1 cellular context compared by ENCODE assay signal in the genomic region with DNA sequence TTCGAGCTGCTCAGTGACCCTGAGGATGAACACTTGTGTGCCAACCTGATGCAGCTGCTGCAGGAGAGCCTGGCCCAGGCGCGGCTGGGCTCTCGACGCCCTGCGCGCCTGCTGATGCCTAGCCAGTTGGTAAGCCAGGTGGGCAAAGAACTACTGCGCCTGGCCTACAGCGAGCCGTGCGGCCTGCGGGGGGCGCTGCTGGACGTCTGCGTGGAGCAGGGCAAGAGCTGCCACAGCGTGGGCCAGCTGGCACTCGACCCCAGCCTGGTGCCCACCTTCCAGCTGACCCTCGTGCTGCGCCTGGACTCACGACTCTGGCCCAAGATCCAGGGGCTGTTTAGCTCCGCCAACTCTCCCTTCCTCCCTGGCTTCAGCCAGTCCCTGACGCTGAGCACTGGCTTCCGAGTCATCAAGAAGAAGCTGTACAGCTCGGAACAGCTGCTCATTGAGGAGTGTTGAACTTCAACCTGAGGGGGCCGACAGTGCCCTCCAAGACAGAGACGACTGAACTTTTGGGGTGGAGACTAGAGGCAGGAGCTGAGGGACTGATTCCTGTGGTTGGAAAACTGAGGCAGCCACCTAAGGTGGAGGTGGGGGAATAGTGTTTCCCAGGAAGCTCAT.
TF ChIP-seq lines count a peak whose summit lies in the region.

No MANE protein-coding gene starts in this region.

TF ChIP-seq in K562, 482 proteins besides CTCF, POLR2A, EP300 and RAD21 (continued from another document and continues in another):
- TF ChIP-seq, protein P1, sequence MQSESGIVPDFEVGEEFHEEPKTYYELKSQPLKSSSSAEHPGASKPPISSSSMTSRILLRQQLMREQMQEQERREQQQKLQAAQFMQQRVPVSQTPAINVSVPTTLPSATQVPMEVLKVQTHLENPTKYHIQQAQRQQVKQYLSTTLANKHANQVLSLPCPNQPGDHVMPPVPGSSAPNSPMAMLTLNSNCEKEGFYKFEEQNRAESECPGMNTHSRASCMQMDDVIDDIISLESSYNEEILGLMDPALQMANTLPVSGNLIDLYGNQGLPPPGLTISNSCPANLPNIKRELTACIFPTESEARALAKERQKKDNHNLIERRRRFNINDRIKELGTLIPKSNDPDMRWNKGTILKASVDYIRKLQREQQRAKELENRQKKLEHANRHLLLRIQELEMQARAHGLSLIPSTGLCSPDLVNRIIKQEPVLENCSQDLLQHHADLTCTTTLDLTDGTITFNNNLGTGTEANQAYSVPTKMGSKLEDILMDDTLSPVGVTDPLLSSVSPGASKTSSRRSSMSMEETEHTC (IDR thresholded peaks at IDR 0.05) = no peak
- TF ChIP-seq CREBBP (IDR thresholded peaks at IDR 0.05; ENCODE audit: low read depth, low read length) (no peak), CHD2 (IDR thresholded peaks at IDR 0.05; ENCODE audit: low read depth, low read length) (no peak), L3MBTL2 (IDR thresholded peaks at IDR 0.05) (no peak), FOXJ3 (CRISPR knock-in tag; IDR thresholded peaks at IDR 0.05) (no peak), CXXC5 (CRISPR knock-in tag; IDR thresholded peaks at IDR 0.05) (peak; percentile 56), MEF2A (IDR thresholded peaks at IDR 0.05; ENCODE audit: control insufficient read depth, low read depth, low read length) (no peak), ZNF124 (CRISPR knock-in tag; IDR thresholded peaks at IDR 0.05) (no peak), HNRNPH1 (optimal IDR thresholded peaks at IDR 0.05; ENCODE audit: low read depth, low read length) (no peak), POLR2AphosphoS5 (IDR thresholded peaks at IDR 0.05; ENCODE audit: control insufficient read depth, insufficient read depth, low read depth, low read length) (no peak), PHF20 (IDR thresholded peaks at IDR 0.05; ENCODE audit: partially characterized antibody) (no peak), FUS (optimal IDR thresholded peaks at IDR 0.05; ENCODE audit: low read depth, low read length) (no peak), PYGO2 (tag; IDR thresholded peaks at IDR 0.05) (no peak), SETDB1 (IDR thresholded peaks at IDR 0.05; ENCODE audit: low read length) (no peak), MTA2 (IDR thresholded peaks at IDR 0.05; ENCODE audit: low read depth) (no peak), ELF4 (CRISPR knock-in tag; IDR thresholded peaks at IDR 0.05) (no peak), MYC (IDR thresholded peaks at IDR 0.05; ENCODE audit: low read depth, low read length) (peak; percentile 59), MYC (CRISPR knock-in tag; IDR thresholded peaks at IDR 0.05; ENCODE audit: borderline replicate concordance, low read depth) (peak; percentile 57; the same call in 1 of the 2 replicates), BHLHE40 (IDR thresholded peaks at IDR 0.05; ENCODE audit: low read length) (no peak; the same call in 1 of the 2 replicates), DNMT1 (IDR thresholded peaks at IDR 0.05) (no peak), STAT5A (IDR thresholded peaks at IDR 0.05; ENCODE audit: borderline replicate concordance, low read length) (no peak), KDM1A (IDR thresholded peaks at IDR 0.05) (no peak), GATAD2A (IDR thresholded peaks at IDR 0.05) (no peak), GATA2 (CRISPR knock-in tag; IDR thresholded peaks at IDR 0.05) (no peak), XRCC4 (IDR thresholded peaks at IDR 0.05; ENCODE audit: extremely low read depth, insufficient read depth, insufficient read length) (no peak), DACH1 (IDR thresholded peaks at IDR 0.05; ENCODE audit: partially characterized antibody) (no peak), HNRNPLL (IDR thresholded peaks at IDR 0.05; ENCODE audit: low read depth, low read length, poor library complexity, severe bottlenecking) (no peak), NCOA4 (IDR thresholded peaks at IDR 0.05; ENCODE audit: partially characterized antibody) (no peak), MBD2 (IDR thresholded peaks at IDR 0.05; ENCODE audit: borderline replicate concordance, low read depth) (0 out of 2 replicates have a peak, but pooled peaks have one; percentile 39)
- TF ChIP-seq, protein P2, sequence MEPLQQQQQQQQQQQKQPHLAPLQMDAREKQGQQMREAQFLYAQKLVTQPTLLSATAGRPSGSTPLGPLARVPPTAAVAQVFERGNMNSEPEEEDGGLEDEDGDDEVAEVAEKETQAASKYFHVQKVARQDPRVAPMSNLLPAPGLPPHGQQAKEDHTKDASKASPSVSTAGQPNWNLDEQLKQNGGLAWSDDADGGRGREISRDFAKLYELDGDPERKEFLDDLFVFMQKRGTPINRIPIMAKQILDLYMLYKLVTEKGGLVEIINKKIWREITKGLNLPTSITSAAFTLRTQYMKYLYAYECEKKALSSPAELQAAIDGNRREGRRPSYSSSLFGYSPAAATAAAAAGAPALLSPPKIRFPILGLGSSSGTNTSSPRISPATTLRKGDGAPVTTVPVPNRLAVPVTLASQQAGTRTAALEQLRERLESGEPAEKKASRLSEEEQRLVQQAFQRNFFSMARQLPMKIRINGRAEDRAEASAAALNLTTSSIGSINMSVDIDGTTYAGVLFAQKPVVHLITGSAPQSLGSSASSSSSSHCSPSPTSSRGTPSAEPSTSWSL (CRISPR knock-in tag; IDR thresholded peaks at IDR 0.05; ENCODE audit: borderline replicate concordance) = peak; percentile 86; the same call in 1 of the 2 replicates
- TF ChIP-seq, protein P3, sequence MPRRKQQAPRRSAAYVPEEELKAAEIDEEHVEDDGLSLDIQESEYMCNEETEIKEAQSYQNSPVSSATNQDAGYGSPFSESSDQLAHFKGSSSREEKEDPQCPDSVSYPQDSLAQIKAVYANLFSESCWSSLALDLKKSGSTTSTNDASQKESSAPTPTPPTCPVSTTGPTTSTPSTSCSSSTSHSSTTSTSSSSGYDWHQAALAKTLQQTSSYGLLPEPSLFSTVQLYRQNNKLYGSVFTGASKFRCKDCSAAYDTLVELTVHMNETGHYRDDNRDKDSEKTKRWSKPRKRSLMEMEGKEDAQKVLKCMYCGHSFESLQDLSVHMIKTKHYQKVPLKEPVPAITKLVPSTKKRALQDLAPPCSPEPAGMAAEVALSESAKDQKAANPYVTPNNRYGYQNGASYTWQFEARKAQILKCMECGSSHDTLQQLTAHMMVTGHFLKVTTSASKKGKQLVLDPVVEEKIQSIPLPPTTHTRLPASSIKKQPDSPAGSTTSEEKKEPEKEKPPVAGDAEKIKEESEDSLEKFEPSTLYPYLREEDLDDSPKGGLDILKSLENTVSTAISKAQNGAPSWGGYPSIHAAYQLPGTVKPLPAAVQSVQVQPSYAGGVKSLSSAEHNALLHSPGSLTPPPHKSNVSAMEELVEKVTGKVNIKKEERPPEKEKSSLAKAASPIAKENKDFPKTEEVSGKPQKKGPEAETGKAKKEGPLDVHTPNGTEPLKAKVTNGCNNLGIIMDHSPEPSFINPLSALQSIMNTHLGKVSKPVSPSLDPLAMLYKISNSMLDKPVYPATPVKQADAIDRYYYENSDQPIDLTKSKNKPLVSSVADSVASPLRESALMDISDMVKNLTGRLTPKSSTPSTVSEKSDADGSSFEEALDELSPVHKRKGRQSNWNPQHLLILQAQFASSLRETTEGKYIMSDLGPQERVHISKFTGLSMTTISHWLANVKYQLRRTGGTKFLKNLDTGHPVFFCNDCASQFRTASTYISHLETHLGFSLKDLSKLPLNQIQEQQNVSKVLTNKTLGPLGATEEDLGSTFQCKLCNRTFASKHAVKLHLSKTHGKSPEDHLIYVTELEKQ (CRISPR knock-in tag; IDR thresholded peaks at IDR 0.05) = peak; percentile 50; the same call in 1 of the 2 replicates
- TF ChIP-seq, protein P4, sequence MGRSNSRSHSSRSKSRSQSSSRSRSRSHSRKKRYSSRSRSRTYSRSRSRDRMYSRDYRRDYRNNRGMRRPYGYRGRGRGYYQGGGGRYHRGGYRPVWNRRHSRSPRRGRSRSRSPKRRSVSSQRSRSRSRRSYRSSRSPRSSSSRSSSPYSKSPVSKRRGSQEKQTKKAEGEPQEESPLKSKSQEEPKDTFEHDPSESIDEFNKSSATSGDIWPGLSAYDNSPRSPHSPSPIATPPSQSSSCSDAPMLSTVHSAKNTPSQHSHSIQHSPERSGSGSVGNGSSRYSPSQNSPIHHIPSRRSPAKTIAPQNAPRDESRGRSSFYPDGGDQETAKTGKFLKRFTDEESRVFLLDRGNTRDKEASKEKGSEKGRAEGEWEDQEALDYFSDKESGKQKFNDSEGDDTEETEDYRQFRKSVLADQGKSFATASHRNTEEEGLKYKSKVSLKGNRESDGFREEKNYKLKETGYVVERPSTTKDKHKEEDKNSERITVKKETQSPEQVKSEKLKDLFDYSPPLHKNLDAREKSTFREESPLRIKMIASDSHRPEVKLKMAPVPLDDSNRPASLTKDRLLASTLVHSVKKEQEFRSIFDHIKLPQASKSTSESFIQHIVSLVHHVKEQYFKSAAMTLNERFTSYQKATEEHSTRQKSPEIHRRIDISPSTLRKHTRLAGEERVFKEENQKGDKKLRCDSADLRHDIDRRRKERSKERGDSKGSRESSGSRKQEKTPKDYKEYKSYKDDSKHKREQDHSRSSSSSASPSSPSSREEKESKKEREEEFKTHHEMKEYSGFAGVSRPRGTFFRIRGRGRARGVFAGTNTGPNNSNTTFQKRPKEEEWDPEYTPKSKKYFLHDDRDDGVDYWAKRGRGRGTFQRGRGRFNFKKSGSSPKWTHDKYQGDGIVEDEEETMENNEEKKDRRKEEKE (IDR thresholded peaks at IDR 0.05; ENCODE audit: borderline replicate concordance in 1 of 2, control insufficient read depth in 1 of 2, low read depth in 2 of 2, low read length in 1 of 2) = no peak
- TF ChIP-seq, protein P5, sequence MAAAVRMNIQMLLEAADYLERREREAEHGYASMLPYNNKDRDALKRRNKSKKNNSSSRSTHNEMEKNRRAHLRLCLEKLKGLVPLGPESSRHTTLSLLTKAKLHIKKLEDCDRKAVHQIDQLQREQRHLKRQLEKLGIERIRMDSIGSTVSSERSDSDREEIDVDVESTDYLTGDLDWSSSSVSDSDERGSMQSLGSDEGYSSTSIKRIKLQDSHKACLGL (CRISPR knock-in tag; IDR thresholded peaks at IDR 0.05; ENCODE audit: borderline replicate concordance, poor library complexity, severe bottlenecking) = peak; percentile 1
- TF ChIP-seq, protein P6, sequence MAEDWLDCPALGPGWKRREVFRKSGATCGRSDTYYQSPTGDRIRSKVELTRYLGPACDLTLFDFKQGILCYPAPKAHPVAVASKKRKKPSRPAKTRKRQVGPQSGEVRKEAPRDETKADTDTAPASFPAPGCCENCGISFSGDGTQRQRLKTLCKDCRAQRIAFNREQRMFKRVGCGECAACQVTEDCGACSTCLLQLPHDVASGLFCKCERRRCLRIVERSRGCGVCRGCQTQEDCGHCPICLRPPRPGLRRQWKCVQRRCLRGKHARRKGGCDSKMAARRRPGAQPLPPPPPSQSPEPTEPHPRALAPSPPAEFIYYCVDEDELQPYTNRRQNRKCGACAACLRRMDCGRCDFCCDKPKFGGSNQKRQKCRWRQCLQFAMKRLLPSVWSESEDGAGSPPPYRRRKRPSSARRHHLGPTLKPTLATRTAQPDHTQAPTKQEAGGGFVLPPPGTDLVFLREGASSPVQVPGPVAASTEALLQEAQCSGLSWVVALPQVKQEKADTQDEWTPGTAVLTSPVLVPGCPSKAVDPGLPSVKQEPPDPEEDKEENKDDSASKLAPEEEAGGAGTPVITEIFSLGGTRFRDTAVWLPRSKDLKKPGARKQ (CRISPR knock-in tag; IDR thresholded peaks at IDR 0.05) = no peak
- TF ChIP-seq, protein P7, sequence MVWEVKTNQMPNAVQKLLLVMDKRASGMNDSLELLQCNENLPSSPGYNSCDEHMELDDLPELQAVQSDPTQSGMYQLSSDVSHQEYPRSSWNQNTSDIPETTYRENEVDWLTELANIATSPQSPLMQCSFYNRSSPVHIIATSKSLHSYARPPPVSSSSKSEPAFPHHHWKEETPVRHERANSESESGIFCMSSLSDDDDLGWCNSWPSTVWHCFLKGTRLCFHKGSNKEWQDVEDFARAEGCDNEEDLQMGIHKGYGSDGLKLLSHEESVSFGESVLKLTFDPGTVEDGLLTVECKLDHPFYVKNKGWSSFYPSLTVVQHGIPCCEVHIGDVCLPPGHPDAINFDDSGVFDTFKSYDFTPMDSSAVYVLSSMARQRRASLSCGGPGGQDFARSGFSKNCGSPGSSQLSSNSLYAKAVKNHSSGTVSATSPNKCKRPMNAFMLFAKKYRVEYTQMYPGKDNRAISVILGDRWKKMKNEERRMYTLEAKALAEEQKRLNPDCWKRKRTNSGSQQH (CRISPR knock-in tag; IDR thresholded peaks at IDR 0.05) = no peak
- TF ChIP-seq, protein P8, sequence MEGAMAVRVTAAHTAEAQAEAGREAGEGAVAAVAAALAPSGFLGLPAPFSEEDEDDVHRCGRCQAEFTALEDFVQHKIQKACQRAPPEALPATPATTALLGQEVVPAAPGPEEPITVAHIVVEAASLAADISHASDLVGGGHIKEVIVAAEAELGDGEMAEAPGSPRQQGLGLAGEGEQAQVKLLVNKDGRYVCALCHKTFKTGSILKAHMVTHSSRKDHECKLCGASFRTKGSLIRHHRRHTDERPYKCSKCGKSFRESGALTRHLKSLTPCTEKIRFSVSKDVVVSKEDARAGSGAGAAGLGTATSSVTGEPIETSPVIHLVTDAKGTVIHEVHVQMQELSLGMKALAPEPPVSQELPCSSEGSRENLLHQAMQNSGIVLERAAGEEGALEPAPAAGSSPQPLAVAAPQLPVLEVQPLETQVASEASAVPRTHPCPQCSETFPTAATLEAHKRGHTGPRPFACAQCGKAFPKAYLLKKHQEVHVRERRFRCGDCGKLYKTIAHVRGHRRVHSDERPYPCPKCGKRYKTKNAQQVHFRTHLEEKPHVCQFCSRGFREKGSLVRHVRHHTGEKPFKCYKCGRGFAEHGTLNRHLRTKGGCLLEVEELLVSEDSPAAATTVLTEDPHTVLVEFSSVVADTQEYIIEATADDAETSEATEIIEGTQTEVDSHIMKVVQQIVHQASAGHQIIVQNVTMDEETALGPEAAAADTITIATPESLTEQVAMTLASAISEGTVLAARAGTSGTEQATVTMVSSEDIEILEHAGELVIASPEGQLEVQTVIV (CRISPR knock-in tag; IDR thresholded peaks at IDR 0.05; ENCODE audit: borderline replicate concordance) = no peak
- TF ChIP-seq, protein P9, sequence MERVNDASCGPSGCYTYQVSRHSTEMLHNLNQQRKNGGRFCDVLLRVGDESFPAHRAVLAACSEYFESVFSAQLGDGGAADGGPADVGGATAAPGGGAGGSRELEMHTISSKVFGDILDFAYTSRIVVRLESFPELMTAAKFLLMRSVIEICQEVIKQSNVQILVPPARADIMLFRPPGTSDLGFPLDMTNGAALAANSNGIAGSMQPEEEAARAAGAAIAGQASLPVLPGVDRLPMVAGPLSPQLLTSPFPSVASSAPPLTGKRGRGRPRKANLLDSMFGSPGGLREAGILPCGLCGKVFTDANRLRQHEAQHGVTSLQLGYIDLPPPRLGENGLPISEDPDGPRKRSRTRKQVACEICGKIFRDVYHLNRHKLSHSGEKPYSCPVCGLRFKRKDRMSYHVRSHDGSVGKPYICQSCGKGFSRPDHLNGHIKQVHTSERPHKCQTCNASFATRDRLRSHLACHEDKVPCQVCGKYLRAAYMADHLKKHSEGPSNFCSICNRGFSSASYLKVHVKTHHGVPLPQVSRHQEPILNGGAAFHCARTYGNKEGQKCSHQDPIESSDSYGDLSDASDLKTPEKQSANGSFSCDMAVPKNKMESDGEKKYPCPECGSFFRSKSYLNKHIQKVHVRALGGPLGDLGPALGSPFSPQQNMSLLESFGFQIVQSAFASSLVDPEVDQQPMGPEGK (CRISPR knock-in tag; IDR thresholded peaks at IDR 0.05; ENCODE audit: borderline replicate concordance) = no peak
- TF ChIP-seq, protein P10, sequence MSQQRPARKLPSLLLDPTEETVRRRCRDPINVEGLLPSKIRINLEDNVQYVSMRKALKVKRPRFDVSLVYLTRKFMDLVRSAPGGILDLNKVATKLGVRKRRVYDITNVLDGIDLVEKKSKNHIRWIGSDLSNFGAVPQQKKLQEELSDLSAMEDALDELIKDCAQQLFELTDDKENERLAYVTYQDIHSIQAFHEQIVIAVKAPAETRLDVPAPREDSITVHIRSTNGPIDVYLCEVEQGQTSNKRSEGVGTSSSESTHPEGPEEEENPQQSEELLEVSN (IDR thresholded peaks at IDR 0.05; ENCODE audit: borderline replicate concordance in 1 of 2, extremely low read depth in 1 of 2, insufficient read depth in 1 of 2, insufficient read length in 1 of 2, low read depth in 1 of 2, low read length in 1 of 2, poor library complexity in 1 of 2, severe bottlenecking in 1 of 2) = no peak
